In the genomic region with DNA sequence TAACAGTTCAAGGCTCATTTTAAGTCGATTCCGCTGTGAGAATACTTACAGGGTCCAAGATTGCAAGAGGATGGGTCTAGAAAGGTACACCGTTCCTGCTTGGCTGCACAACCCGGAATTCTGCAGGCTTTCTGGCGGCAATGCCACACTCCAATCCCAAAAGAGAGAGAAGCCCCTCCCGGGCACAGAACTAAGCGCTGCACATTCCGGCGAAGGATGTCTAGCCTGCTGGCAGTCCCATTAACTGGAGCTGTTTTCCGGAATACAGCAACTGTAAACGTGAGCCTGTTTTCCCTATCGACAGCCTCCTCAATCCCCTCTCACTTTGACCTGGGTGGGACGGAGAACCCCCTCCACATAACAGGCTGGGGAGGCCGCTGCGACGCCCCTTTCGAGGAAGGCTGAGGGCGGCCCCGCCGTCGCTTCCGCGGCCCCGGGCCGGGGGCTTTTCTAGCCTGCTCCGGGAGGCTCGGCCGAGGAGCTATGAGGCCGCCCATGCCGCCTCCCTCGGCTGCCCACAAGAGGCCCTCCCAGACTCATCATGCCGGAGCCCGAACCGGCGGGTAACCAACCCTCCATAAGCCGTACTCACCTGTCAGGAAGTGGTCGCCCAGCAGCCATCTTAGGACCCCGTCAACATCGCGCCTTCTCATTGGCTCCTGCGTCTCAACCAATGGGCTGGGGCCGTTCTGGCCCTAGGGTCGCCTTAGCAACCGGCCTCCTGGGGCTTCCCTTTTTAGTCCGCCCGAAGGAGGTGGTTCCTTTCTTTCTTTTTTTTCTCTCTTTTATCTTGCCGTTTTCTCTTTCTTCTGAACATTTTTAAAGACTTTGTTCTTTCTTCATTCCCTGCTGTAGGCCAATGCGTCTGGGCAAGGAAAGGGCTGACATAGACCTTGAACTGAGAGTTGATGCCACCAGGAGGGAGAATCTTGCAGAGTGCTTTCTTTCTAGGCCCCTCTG, we compare ENCODE assay signal across 1 cellular context.
TF ChIP-seq lines count a peak whose summit lies in the region.

A gene (minus strand): TSS at position 647 of the 960 bp plus-strand sequence. CDS start 5,909 bp downstream, outside the sequence.

TF ChIP-seq in GM23338, 12 proteins besides CTCF, POLR2A, EP300 and RAD21:
- TF ChIP-seq POLR2AphosphoS5 (IDR thresholded peaks at IDR 0.05; ENCODE audit: low read depth) (peak; percentile 75), ZNF331 (CRISPR knock-in tag; IDR thresholded peaks at IDR 0.05; ENCODE audit: low read depth) (no peak)
- TF ChIP-seq, protein P1, sequence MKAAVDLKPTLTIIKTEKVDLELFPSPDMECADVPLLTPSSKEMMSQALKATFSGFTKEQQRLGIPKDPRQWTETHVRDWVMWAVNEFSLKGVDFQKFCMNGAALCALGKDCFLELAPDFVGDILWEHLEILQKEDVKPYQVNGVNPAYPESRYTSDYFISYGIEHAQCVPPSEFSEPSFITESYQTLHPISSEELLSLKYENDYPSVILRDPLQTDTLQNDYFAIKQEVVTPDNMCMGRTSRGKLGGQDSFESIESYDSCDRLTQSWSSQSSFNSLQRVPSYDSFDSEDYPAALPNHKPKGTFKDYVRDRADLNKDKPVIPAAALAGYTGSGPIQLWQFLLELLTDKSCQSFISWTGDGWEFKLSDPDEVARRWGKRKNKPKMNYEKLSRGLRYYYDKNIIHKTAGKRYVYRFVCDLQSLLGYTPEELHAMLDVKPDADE (IDR thresholded peaks at IDR 0.05), result peak; percentile 72
